ENCODE assay signal across 15 cellular contexts in genomic region chrX:41518127-41518840, GRCh38.
DNase-seq lines count a peak whose midpoint lies in the region; ATAC-seq lines count a peak whose summit lies in the region.
"Had no signal": no experiment of that assay in that cellular context is flagged by ENCODE, and none has a peak within 500 bp of the region (broad histone marks: within the 10 kb centered on the region; RNA-seq: fewer than 3 reads in every experiment).

No MANE protein-coding gene starts in this region.

- H3K27me3 Mint-ChIP-seq in T-cell: peaks cover 0 to 11% of the 10 kb centered on the region in 2 donors
- H3K27me3 Mint-ChIP-seq in activated CD8-positive, alpha-beta T cell treated with anti-CD3 and anti-CD28 coated beads, Interleukin-2, amount 10 ng/mL, durations not matched to agents 7 days and 5 days (ENCODE audit: low read depth): no peaks in the 10 kb centered on the region

- no peak overlapping the region for H4K8ac ChIP-seq in neuronal stem cell (ENCODE audit: low read depth, low read length)

- peaks cover 17 to 34% (median 18%) of the 10 kb centered on the region in 3 donors for H3K4me1 Mint-ChIP-seq in T-cell
- peaks cover 38% of the 10 kb centered on the region for H3K4me1 Mint-ChIP-seq in activated CD8-positive, alpha-beta T cell treated with anti-CD3 and anti-CD28 coated beads, Interleukin-2, amount 10 ng/mL, durations not matched to agents 7 days and 5 days (ENCODE audit: low read depth)

- peak in 1 of 4 experiments; percentile 18 for ATAC-seq in T-cell (replicated peaks in 1 of 4)
- ATAC-seq in activated CD8-positive, alpha-beta T cell treated with anti-CD3 and anti-CD28 coated beads, Interleukin-2, amount 10 ng/mL, durations not matched to agents 7 days and 5 days: peak; percentile 57
- no peak for ATAC-seq in HG02938 (IDR thresholded peaks at IDR 0.05; ENCODE audit: unreplicated experiment)
- ATAC-seq: HCT116, psoas muscle had no signal

- H3K4me2 ChIP-seq in neuronal stem cell (ENCODE audit: insufficient read depth, low read length, poor library complexity, severe bottlenecking): no peak overlapping the region

- H3K4me3 ChIP-seq in neuronal stem cell (ENCODE audit: low read length in 2 of 2): no peak overlapping the region
- H3K4me3 ChIP-seq: psoas muscle, testis had no signal

- no peak overlapping the region for H3K23ac ChIP-seq in neuronal stem cell (ENCODE audit: low read depth, low read length, poor library complexity)

- no peak overlapping the region for H2BK12ac ChIP-seq in neuronal stem cell (ENCODE audit: low read length)

- peak overlapping the region; percentile 2 to 50 for H3K27ac Mint-ChIP-seq in T-cell
- H3K27ac Mint-ChIP-seq in activated CD8-positive, alpha-beta T cell treated with anti-CD3 and anti-CD28 coated beads, Interleukin-2, amount 10 ng/mL, durations not matched to agents 7 days and 5 days: peak overlapping the region; percentile 28

- no peak overlapping the region for H2BK15ac ChIP-seq in neuronal stem cell (ENCODE audit: low read length)

- H3K27me3 ChIP-seq in neuronal stem cell (ENCODE audit: control insufficient read depth in 3 of 3, insufficient read depth in 3 of 3, low read depth in 1 of 3, low read length in 3 of 3): no peaks in the 10 kb centered on the region
- H3K27me3 ChIP-seq: testis had no signal

- CTCF ChIA-PET in T-cell (lab: Charles Lee): interaction anchor here in 1 of 2 donors (0.7 kb wide), 1 partner anchor 12 kb away, joined by 4 read pairs; no protein-coding TSS in a partner anchor
- CTCF ChIA-PET in activated CD8-positive, alpha-beta T cell treated with anti-CD3 and anti-CD28 coated beads, Interleukin-2, amount 10 ng/mL, durations not matched to agents 7 days and 5 days (lab: Charles Lee): no interaction called here

- H2AK5ac ChIP-seq in neuronal stem cell (ENCODE audit: low read depth, low read length): no peak overlapping the region

- H3K9me3 Mint-ChIP-seq in T-cell: no peaks in the 10 kb centered on the region
- H3K9me3 Mint-ChIP-seq in activated CD8-positive, alpha-beta T cell treated with anti-CD3 and anti-CD28 coated beads, Interleukin-2, amount 10 ng/mL, durations not matched to agents 7 days and 5 days (ENCODE audit: insufficient read depth): no peaks in the 10 kb centered on the region

- no peak overlapping the region for H3K4ac ChIP-seq in neuronal stem cell (ENCODE audit: low read length)

- no peak overlapping the region for H4K91ac ChIP-seq in neuronal stem cell (ENCODE audit: low read depth, low read length, poor library complexity)

- H3K27ac ChIP-seq in caudate nucleus (ENCODE audit: low read depth, low read length): peak overlapping the region; percentile 19
- no peak overlapping the region for H3K27ac ChIP-seq in neuronal stem cell (replicated peaks; ENCODE audit: low read length)
- H3K27ac ChIP-seq: psoas muscle, testis had no signal

- H3K4me1 ChIP-seq in neuronal stem cell (ENCODE audit: control insufficient read depth in 2 of 2, insufficient read depth in 1 of 2, low read depth in 1 of 2, low read length in 2 of 2): peaks cover 11 to 23% of the 10 kb centered on the region in 2 donors
- H3K4me1 ChIP-seq: psoas muscle, testis had no signal

- no peak overlapping the region for H2AFZ ChIP-seq in neuronal stem cell (ENCODE audit: low read length)

- H3K18ac ChIP-seq in neuronal stem cell (ENCODE audit: low read length): no peak overlapping the region

- H3K9ac ChIP-seq in neuronal stem cell (ENCODE audit: low read depth, low read length, poor library complexity): no peak overlapping the region

- H3K9me3 ChIP-seq in neuronal stem cell (replicated peaks in 1 of 2; ENCODE audit: control insufficient read depth in 2 of 2, insufficient read depth in 1 of 2, low read depth in 1 of 2, low read length in 2 of 2): no peaks in the 10 kb centered on the region
- H3K9me3 ChIP-seq: psoas muscle, testis had no signal

- H2BK5ac ChIP-seq in neuronal stem cell (ENCODE audit: low read length): no peak overlapping the region

- H2BK120ac ChIP-seq in neuronal stem cell (ENCODE audit: low read depth, low read length): no peak overlapping the region

- H3K79me1 ChIP-seq in neuronal stem cell (ENCODE audit: low read depth, low read length): no peaks in the 10 kb centered on the region

- no CpG with 5 or more reads among the region's 9 CpGs for WGBS in neuronal stem cell (ENCODE audit: extremely low coverage in 2 of 2, insufficient read length in 2 of 2, insufficient replicate concordance in 1 of 2), 2 donors

- H3K36me3 Mint-ChIP-seq in T-cell: peaks cover 13% of the 10 kb centered on the region
- peaks cover 23% of the 10 kb centered on the region for H3K36me3 Mint-ChIP-seq in activated CD8-positive, alpha-beta T cell treated with anti-CD3 and anti-CD28 coated beads, Interleukin-2, amount 10 ng/mL, durations not matched to agents 7 days and 5 days (ENCODE audit: low read depth)

- H3K14ac ChIP-seq in neuronal stem cell (ENCODE audit: low read length): no peak overlapping the region

- POLR2A ChIA-PET in T-cell (lab: Charles Lee): interaction anchor here in 1 of 2 donors (0.6 kb wide), 1 partner anchor 115 kb away, joined by 3 read pairs; no protein-coding TSS in a partner anchor
- POLR2A ChIA-PET in activated CD8-positive, alpha-beta T cell treated with anti-CD3 and anti-CD28 coated beads, Interleukin-2, amount 10 ng/mL, durations not matched to agents 7 days and 5 days (lab: Charles Lee): interaction anchor here (0.6 kb wide), 2 partner anchors 175 to 392 kb away, joined by 3 read pairs; no protein-coding TSS in a partner anchor

- peak in 1 of 34 experiments; percentile 1 for DNase-seq in T-cell
- no peak for DNase-seq in activated CD8-positive, alpha-beta T cell treated with anti-CD3 and anti-CD28 coated beads, Interleukin-2, amount 10 ng/mL, durations not matched to agents 7 days and 5 days
- no peak for DNase-seq in caudate nucleus (lab: John Stamatoyannopoulos, UW)
- peak; percentile 3 to 36 (median 9) for DNase-seq in stimulated activated CD4-positive, alpha-beta T cell treated with anti-CD3 and anti-CD28 coated beads, TNF-alpha, amount 100 ng/mL, for 48 hours (ENCODE audit: low read depth in 3 of 3)
- DNase-seq in HCEC 1CT: no peak
- DNase-seq in foreskin melanocyte: no peak
- no peak for DNase-seq in neuronal stem cell (ENCODE audit: low spot score)
- DNase-seq: C1 segment of cervical spinal cord; central memory CD4-positive, alpha-beta T cell; kidney; NCI-H774; psoas muscle; testis had no signal

- H3K4me3 Mint-ChIP-seq in T-cell: no peak overlapping the region
- no peak overlapping the region for H3K4me3 Mint-ChIP-seq in activated CD8-positive, alpha-beta T cell treated with anti-CD3 and anti-CD28 coated beads, Interleukin-2, amount 10 ng/mL, durations not matched to agents 7 days and 5 days

- peaks cover 0 to 3% of the 10 kb centered on the region in 2 donors for H3K36me3 ChIP-seq in neuronal stem cell (replicated peaks in 1 of 2; ENCODE audit: control insufficient read depth in 2 of 2, insufficient read depth in 2 of 2, low read length in 2 of 2)

Comparison
In these comparisons a context has a peak if more than half of its experiments do, and no peak if none do; other contexts are left out.
1. DNase-seq: peak in stimulated activated CD4-positive, alpha-beta T cell treated with anti-CD3 and anti-CD28 coated beads, TNF-alpha, amount 100 ng/mL, for 48 hours (3 of 3); none in activated CD8-positive, alpha-beta T cell treated with anti-CD3 and anti-CD28 coated beads, Interleukin-2, amount 10 ng/mL, durations not matched to agents 7 days and 5 days (single experiment), caudate nucleus (0 of 61), HCEC 1CT (single experiment), foreskin melanocyte (single experiment) and neuronal stem cell (single experiment).